In genomic region chr2:42239811-42240210, GRCh38 we compare ENCODE assay signal across 1 cellular context.
TF ChIP-seq lines count a peak whose summit lies in the region.

No MANE protein-coding gene starts in this region.

TF ChIP-seq in A549, 52 proteins besides CTCF, POLR2A, EP300 and RAD21 (continued from another document):
- TF ChIP-seq, protein P1, sequence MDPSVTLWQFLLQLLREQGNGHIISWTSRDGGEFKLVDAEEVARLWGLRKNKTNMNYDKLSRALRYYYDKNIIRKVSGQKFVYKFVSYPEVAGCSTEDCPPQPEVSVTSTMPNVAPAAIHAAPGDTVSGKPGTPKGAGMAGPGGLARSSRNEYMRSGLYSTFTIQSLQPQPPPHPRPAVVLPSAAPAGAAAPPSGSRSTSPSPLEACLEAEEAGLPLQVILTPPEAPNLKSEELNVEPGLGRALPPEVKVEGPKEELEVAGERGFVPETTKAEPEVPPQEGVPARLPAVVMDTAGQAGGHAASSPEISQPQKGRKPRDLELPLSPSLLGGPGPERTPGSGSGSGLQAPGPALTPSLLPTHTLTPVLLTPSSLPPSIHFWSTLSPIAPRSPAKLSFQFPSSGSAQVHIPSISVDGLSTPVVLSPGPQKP (IDR thresholded peaks at IDR 0.05; ENCODE audit: low read depth, low read length) = no peak
- no peak for TF ChIP-seq CBX2 (IDR thresholded peaks at IDR 0.05; ENCODE audit: borderline replicate concordance, low read depth)
